In the genomic region with DNA sequence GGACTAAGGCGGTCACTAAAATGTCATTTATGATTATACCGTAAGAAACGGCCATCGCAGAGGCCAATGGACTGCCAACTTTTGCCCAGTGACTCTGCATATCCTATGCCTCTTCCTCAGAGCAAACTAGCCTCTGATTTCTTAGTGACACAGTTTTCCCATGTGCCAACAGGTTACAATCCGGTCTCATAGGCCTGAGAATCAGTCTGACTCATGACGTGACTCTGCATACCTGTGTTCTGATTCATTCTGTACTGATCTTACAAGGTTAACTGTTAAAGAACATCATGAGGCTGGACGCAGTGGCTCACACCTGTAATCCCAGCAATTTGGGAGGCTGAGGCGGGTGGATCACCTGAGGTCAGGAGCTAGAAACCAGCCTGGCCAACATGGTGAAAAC, we compare ENCODE assay signal across 9 cellular contexts. TPM values are rescaled to one million over a fixed set of nuclear protein-coding genes. Genes with fewer than 3 reads are reported as not detected.
DNase-seq lines count a peak whose midpoint lies in the region; ATAC-seq, FAIRE-seq and TF ChIP-seq lines count a peak whose summit lies in the region.
"Had no signal": no experiment of that assay in that cellular context is flagged by ENCODE, and none has a peak within 500 bp of the region (broad histone marks: within the 10 kb centered on the region; RNA-seq: fewer than 3 reads in every experiment).

No MANE protein-coding gene starts in this region.

- peaks cover 0 to 4% of the 10 kb centered on the region in 2 donors for H3K4me1 Mint-ChIP-seq in immature natural killer cell

- ATAC-seq in GM18519 (IDR thresholded peaks at IDR 0.05; ENCODE audit: low FRiP score, unreplicated experiment) = no peak

- FAIRE-seq in H54 (lab: Jason Lieb, UNC) = peak; percentile 99

- no peaks in the 10 kb centered on the region for H3K36me3 ChIP-seq in SJSA1

- H3K4me3 ChIP-seq in SJSA1 = no peak overlapping the region
- no peak overlapping the region for H3K4me3 ChIP-seq in skeletal muscle cell (ENCODE audit: low read depth, low read length)

- H3K9me3 ChIP-seq in SJSA1 (replicated peaks) = no peaks in the 10 kb centered on the region

- no peak overlapping the region for H3K27ac Mint-ChIP-seq in immature natural killer cell

- peak overlapping the region; percentile 40 for H3K27ac ChIP-seq in SJSA1

- no peak overlapping the region for H3K4me3 Mint-ChIP-seq in immature natural killer cell

- H3K9me3 Mint-ChIP-seq in immature natural killer cell = peaks cover 0 to 3% (median 0%) of the 10 kb centered on the region in 6 donors

- peaks cover 7% of the 10 kb centered on the region for H3K4me1 ChIP-seq in SJSA1 (replicated peaks)

- no peaks in the 10 kb centered on the region for H3K27me3 ChIP-seq in SJSA1 (replicated peaks)

- peak; percentile 71 for DNase-seq in H54 (ENCODE audit: insufficient read length, low spot score)
- peak in 1 of 2 experiments; percentile 28 for DNase-seq in SJSA1 (ENCODE audit: low read depth in 1 of 2, low spot score in 2 of 2)
- DNase-seq in fibroblast of peridontal ligament (ENCODE audit: extremely low read depth) = peak; percentile 53
- DNase-seq in skeletal muscle cell (ENCODE audit: low read depth) = peak; percentile 71
- no peak for DNase-seq in immature natural killer cell
- DNase-seq in stimulated activated CD8-positive, alpha-beta memory T cell treated with anti-CD3 and anti-CD28 coated beads, Interleukin-4, amount 100 ng/mL, for 48 hours = no peak
- DNase-seq: cerebellar nuclear complex, NCI-H1417 treated with DMSO at 0.1 percent for 48 hours had no signal

- no peak for TF ChIP-seq POLR2A in H54 (IDR thresholded peaks at IDR 0.05; ENCODE audit: low read depth, low read length)

- no peaks in the 10 kb centered on the region for H3K27me3 Mint-ChIP-seq in immature natural killer cell (ENCODE audit: low read depth in 3 of 3)

- peaks cover 14 to 28% (median 16%) of the 10 kb centered on the region in 3 donors for H3K36me3 Mint-ChIP-seq in immature natural killer cell

RNA-seq across cellular contexts. Expression of a gene that starts 17.8 kb away (rescaled TPM):
- 7.0 and 10.4 TPM in 2 replicates for total RNA-seq in SJSA1 (2014; rRNA removed; shearing (Covaris generic))
- 10 to 100 TPM in 2 of 3 donors, 1 to 10 TPM in 1; 8.9 to 29.9 (median 10.9) TPM for polyA plus RNA-seq in immature natural killer cell

RNA-seq across cellular contexts. Expression of a gene that starts 30.8 kb away (rescaled TPM):
- total RNA-seq in SJSA1 (2014; rRNA removed; shearing (Covaris generic)) = 20.9 and 52.2 TPM in 2 replicates
- 100 to 1,000 TPM; 103 to 144 (median 141) TPM for polyA plus RNA-seq in immature natural killer cell

Comparison
In these comparisons a context has a peak if more than half of its experiments do, and no peak if none do; other contexts are left out.
1. DNase-seq: peak in H54 (single experiment), fibroblast of peridontal ligament (single experiment) and skeletal muscle cell (single experiment); none in immature natural killer cell (0 of 3) and stimulated activated CD8-positive, alpha-beta memory T cell treated with anti-CD3 and anti-CD28 coated beads, Interleukin-4, amount 100 ng/mL, for 48 hours (single experiment).